ENCODE assay signal across 28 cellular contexts in genomic region chr2:97900806-97901205, GRCh38.
A peak's percentile ranks its signal among the peaks of the same experiment; 100 is the strongest.
DNase-seq lines count a peak whose midpoint lies in the region; ATAC-seq and TF ChIP-seq lines count a peak whose summit lies in the region.
"Had no signal": no experiment of that assay in that cellular context is flagged by ENCODE, and none has a peak within 500 bp of the region (broad histone marks: within the 10 kb centered on the region; RNA-seq: fewer than 3 reads in every experiment).

No MANE protein-coding gene starts in this region.

- H3K27me3 Mint-ChIP-seq in MCF 10A (ENCODE audit: insufficient read depth, unreplicated experiment) (no peaks in the 10 kb centered on the region), immature natural killer cell (ENCODE audit: low read depth in 3 of 3) (peaks cover 0 to 2% (median 0%) of the 10 kb centered on the region in 3 donors)
- H3K27me3 Mint-ChIP-seq: activated CD4-positive, alpha-beta T cell treated with anti-CD3 and anti-CD28 coated beads for 36 hours had no signal

- no peak overlapping the region for H3K27ac ChIP-seq in breast epithelium
- no peak overlapping the region for H3K27ac ChIP-seq in RWPE2 (ENCODE audit: poor library complexity, severe bottlenecking)
- H3K27ac ChIP-seq: heart right ventricle, HL-60, neutrophil, prostate gland had no signal

- peaks cover 20% of the 10 kb centered on the region for H3K4me1 Mint-ChIP-seq in MCF 10A (ENCODE audit: insufficient read depth, unreplicated experiment)
- H3K4me1 Mint-ChIP-seq in immature natural killer cell: peaks cover 20 to 34% of the 10 kb centered on the region in 2 donors

- BruUV-seq in MCF 10A (replicated peaks; lab: Mats Ljungman, UMichigan): no TSS peak

- intact Hi-C loops in MCF 10A (cut with micrococcal nuclease) (no loop called here), breast epithelium (cut with DNase I; ENCODE audit: low total_unique reads) (no loop called here)

- H3K4me1 ChIP-seq in breast epithelium: no peaks in the 10 kb centered on the region
- H3K4me1 ChIP-seq in RWPE2 (ENCODE audit: insufficient read depth, poor library complexity, severe bottlenecking): peaks cover 11% of the 10 kb centered on the region
- H3K4me1 ChIP-seq: BE2C, heart right ventricle, prostate gland had no signal

- H3K9me3 ChIP-seq in breast epithelium (no peaks in the 10 kb centered on the region), RWPE2 (ENCODE audit: severe bottlenecking) (no peaks in the 10 kb centered on the region)
- H3K9me3 ChIP-seq: BE2C, heart right ventricle, neutrophil, prostate gland had no signal

- H3K4me3 ChIP-seq in breast epithelium (no peak overlapping the region), RWPE2 (ENCODE audit: severe bottlenecking) (no peak overlapping the region), fibroblast of pulmonary artery (replicated peaks; ENCODE audit: low read depth, low read length) (no peak overlapping the region)
- H3K4me3 ChIP-seq: heart right ventricle, K562, prostate gland had no signal

- DNase-seq in MCF 10A (ENCODE audit: unreplicated experiment): peak; percentile 43
- no peak for DNase-seq in breast epithelium (ENCODE audit: low spot score in 2 of 2)
- no peak for DNase-seq in RWPE2 (ENCODE audit: low spot score)
- peak; percentile 66 for DNase-seq in fibroblast of pulmonary artery (ENCODE audit: low read depth)
- no peak for DNase-seq in immature natural killer cell
- no peak for DNase-seq in Ammon's horn (ENCODE audit: low spot score)
- no peak for DNase-seq in activated CD8-positive, alpha-beta memory T cell treated with anti-CD3 and anti-CD28 coated beads for 24 hours
- DNase-seq: activated CD4-positive, alpha-beta T cell treated with anti-CD3 and anti-CD28 coated beads for 36 hours; activated naive CD4-positive, alpha-beta T cell; activated T-cell treated with anti-CD3 and anti-CD28 coated beads, Interleukin-2, amount 50 U/mL, for 48 hours; amygdala; BE2C; caudate nucleus; dermis blood vessel endothelial cell; DMS79 treated with DMSO at 0.1 percent for 48 hours; heart right ventricle; NCI-H1436; NCI-H510A; stimulated activated CD8-positive, alpha-beta memory T cell treated with anti-CD3 and anti-CD28 coated beads, Interleukin-4, amount 100 ng/mL, for 48 hours; trophoblast cell had no signal

- no peak overlapping the region for H3K4me3 Mint-ChIP-seq in MCF 10A (ENCODE audit: unreplicated experiment)
- H3K4me3 Mint-ChIP-seq in immature natural killer cell: no peak overlapping the region
- H3K4me3 Mint-ChIP-seq: activated CD4-positive, alpha-beta T cell treated with anti-CD3 and anti-CD28 coated beads for 36 hours; T-helper 1 cell treated with Interleukin-12 subunit alpha and Interleukin-12 subunit beta and Interleukin-4 antibody, amounts not matched to agents 30 μg/mL and 1 μg/mL, for 36 hours had no signal

- ATAC-seq in RWPE2 (ENCODE audit: low read depth) (peak; percentile 76), HG02884 (IDR thresholded peaks at IDR 0.05; ENCODE audit: unreplicated experiment) (no peak)
- ATAC-seq: activated CD4-positive, alpha-beta T cell treated with anti-CD3 and anti-CD28 coated beads for 36 hours; HCT116; heart right ventricle; K562; left lobe of liver had no signal

- no peaks in the 10 kb centered on the region for H3K27me3 ChIP-seq in breast epithelium
- no peaks in the 10 kb centered on the region for H3K27me3 ChIP-seq in RWPE2 (ENCODE audit: insufficient read depth, poor library complexity, severe bottlenecking)
- H3K27me3 ChIP-seq: BE2C, heart right ventricle, neutrophil had no signal

- H3K36me3 ChIP-seq in breast epithelium: no peaks in the 10 kb centered on the region
- no peaks in the 10 kb centered on the region for H3K36me3 ChIP-seq in RWPE2 (ENCODE audit: low read depth)
- H3K36me3 ChIP-seq: BE2C, prostate gland had no signal

- POLR2A ChIA-PET in MCF 10A (lab: Yijun Ruan, JAX): interaction anchor here (0.6 kb wide), 1 partner anchor 161 kb away, joined by 3 read pairs; no protein-coding TSS in a partner anchor

- no peak overlapping the region for H3K27ac Mint-ChIP-seq in MCF 10A (ENCODE audit: low read depth, unreplicated experiment)
- no peak overlapping the region for H3K27ac Mint-ChIP-seq in immature natural killer cell
- H3K27ac Mint-ChIP-seq: activated CD4-positive, alpha-beta T cell treated with anti-CD3 and anti-CD28 coated beads for 36 hours; T-helper 1 cell treated with Interleukin-12 subunit alpha and Interleukin-12 subunit beta and Interleukin-4 antibody, amounts not matched to agents 30 μg/mL and 1 μg/mL, for 36 hours had no signal

- peaks cover 22% of the 10 kb centered on the region for H3K36me3 Mint-ChIP-seq in MCF 10A (ENCODE audit: insufficient read depth, unreplicated experiment)
- peaks cover 11 to 12% (median 11%) of the 10 kb centered on the region in 3 donors for H3K36me3 Mint-ChIP-seq in immature natural killer cell

- CTCF ChIA-PET in MCF 10A (lab: Yijun Ruan, JAX): no interaction called here

- TF ChIP-seq CTCF in MCF 10A (IDR thresholded peaks at IDR 0.05; ENCODE audit: unreplicated experiment) (no peak), breast epithelium (IDR thresholded peaks at IDR 0.05) (no peak), RWPE2 (IDR thresholded peaks at IDR 0.05; ENCODE audit: poor library complexity, severe bottlenecking) (no peak), fibroblast of pulmonary artery (IDR thresholded peaks at IDR 0.05; ENCODE audit: low read length, missing control alignments) (no peak)

- H3K9me3 Mint-ChIP-seq in MCF 10A (ENCODE audit: unreplicated experiment) (no peaks in the 10 kb centered on the region), immature natural killer cell (no peaks in the 10 kb centered on the region)

- TF ChIP-seq POLR2A in breast epithelium (IDR thresholded peaks at IDR 0.05): no peak

Comparison
In these comparisons a context has a peak if more than half of its experiments do, and no peak if none do; other contexts are left out.
1. DNase-seq: peak in MCF 10A (single experiment) and fibroblast of pulmonary artery (single experiment); none in breast epithelium (0 of 2), RWPE2 (single experiment), immature natural killer cell (0 of 3), Ammon's horn (single experiment) and activated CD8-positive, alpha-beta memory T cell treated with anti-CD3 and anti-CD28 coated beads for 24 hours (single experiment).